8 cellular contexts compared by ENCODE assay signal in genomic region chr20:62887147-62887859, GRCh38. TPM values are rescaled to one million over a fixed set of nuclear protein-coding genes. Genes with fewer than 3 reads are reported as not detected.
DNase-seq lines count a peak whose midpoint lies in the region; ATAC-seq, FAIRE-seq and TF ChIP-seq lines count a peak whose summit lies in the region.

No MANE protein-coding gene starts in this region.

- intact Hi-C loops in vagina (cut with DNase I), result no loop called here

- no peak for TF ChIP-seq CTCF in lung (IDR thresholded peaks at IDR 0.05; ENCODE audit: control extremely low read depth, extremely low read depth)
- no peak for TF ChIP-seq CTCF in vagina (IDR thresholded peaks at IDR 0.05)

- H3K27ac ChIP-seq in lung (ENCODE audit: low read depth in 1 of 2, low read length in 1 of 2) (no peak overlapping the region), vagina (no peak overlapping the region)

- TF ChIP-seq POLR2A in vagina (IDR thresholded peaks at IDR 0.05), result no peak
- TF ChIP-seq POLR2A in GM12891 (IDR thresholded peaks at IDR 0.05; ENCODE audit: low read depth, low read length), result no peak

- 57 to 62% methylated on average over 13 of the region's 13 CpGs for WGBS in lung, 2 donors

- H3K27me3 ChIP-seq in adipocyte (replicated peaks; ENCODE audit: control insufficient read depth, insufficient read depth, low read length) (no peaks in the 10 kb centered on the region), lung (ENCODE audit: control insufficient read depth, insufficient read depth) (no peaks in the 10 kb centered on the region), vagina (no peaks in the 10 kb centered on the region)

- no peak overlapping the region for H3K9ac ChIP-seq in adipocyte (ENCODE audit: low read length)

- FAIRE-seq in GM12891 (lab: Jason Lieb, UNC), result no peak

- H3K4me3 ChIP-seq in adipocyte (ENCODE audit: low read length), result no peak overlapping the region
- no peak overlapping the region for H3K4me3 ChIP-seq in lung
- H3K4me3 ChIP-seq in vagina, result no peak overlapping the region

- ATAC-seq in lung (ENCODE audit: insufficient read depth, low FRiP score) (peak; percentile 33), HG02588 (IDR thresholded peaks at IDR 0.05; ENCODE audit: unreplicated experiment) (no peak)

- peak; percentile 87 for DNase-seq in GM04504 (ENCODE audit: low read depth)
- DNase-seq in NCI-H510A treated with DMSO at 0.1 percent for 48 hours (lab: John Stamatoyannopoulos, UW), result peak; percentile 76
- DNase-seq in adipocyte (ENCODE audit: low read depth), result peak; percentile 54
- DNase-seq in lung (ENCODE audit: low spot score), result no peak
- DNase-seq in vagina (ENCODE audit: extremely low spot score in 2 of 2), result no peak
- no peak for DNase-seq in GM12891 (ENCODE audit: insufficient read length, low spot score)
- DNase-seq in DMS114 treated with DMSO at 0.1 percent for 48 hours (lab: John Stamatoyannopoulos, UW; ENCODE audit: unreplicated experiment), result no peak

- H3K4me1 ChIP-seq in adipocyte (ENCODE audit: control insufficient read depth, insufficient read depth, low read length) (peaks cover 10% of the 10 kb centered on the region), lung (ENCODE audit: control insufficient read depth in 2 of 2, insufficient read depth in 2 of 2, low read length in 2 of 2) (no peaks in the 10 kb centered on the region), vagina (no peaks in the 10 kb centered on the region)

- H3K36me3 ChIP-seq in adipocyte (ENCODE audit: control insufficient read depth, insufficient read depth, low read length, severe bottlenecking) (peaks cover 68% of the 10 kb centered on the region), lung (ENCODE audit: control insufficient read depth in 2 of 2, insufficient read depth in 2 of 2, low read length in 2 of 2) (peaks cover 21 to 47% of the 10 kb centered on the region in 2 donors), vagina (peaks cover 5 to 46% of the 10 kb centered on the region in 2 donors)

- H3K9me3 ChIP-seq in adipocyte (ENCODE audit: control insufficient read depth, low read length) (no peaks in the 10 kb centered on the region), lung (ENCODE audit: control insufficient read depth in 2 of 2, insufficient read depth in 1 of 2, low read length in 1 of 2) (no peaks in the 10 kb centered on the region), vagina (no peaks in the 10 kb centered on the region)

TF ChIP-seq in GM12891, 5 proteins besides CTCF, POLR2A, EP300 and RAD21:
- no peak for TF ChIP-seq POU2F2 (IDR thresholded peaks at IDR 0.05; ENCODE audit: low read depth, low read length)
- TF ChIP-seq SPI1 (IDR thresholded peaks at IDR 0.05; ENCODE audit: low read depth, low read length), result no peak
- no peak for TF ChIP-seq TAF1 (IDR thresholded peaks at IDR 0.05; ENCODE audit: low read depth, low read length)
- no peak for TF ChIP-seq POLR2AphosphoS5 (IDR thresholded peaks at IDR 0.05; ENCODE audit: low read depth, low read length)
- TF ChIP-seq PAX5 (IDR thresholded peaks at IDR 0.05; ENCODE audit: insufficient read depth, low read length, severe bottlenecking), result no peak

RNA-seq across cellular contexts. Expression of gene TCFL5, which starts 25.7 kb away (rescaled TPM):
- total RNA-seq in lung (1 to 10 TPM; 8.2 to 8.6 TPM), vagina (11.5 TPM)
- 1 to 10 TPM; 3.8 to 3.9 TPM for polyA plus RNA-seq in lung
- polyA plus RNA-seq in GM12891 (2012; ENCODE audit: low read depth, missing spikeins), result 9.5 TPM

RNA-seq across cellular contexts. Expression of gene DIDO1, which starts 39.0 kb away (rescaled TPM):
- total RNA-seq in lung (10 to 100 TPM; 50.4 to 71.2 TPM), vagina (58.7 TPM)
- polyA plus RNA-seq in lung, result 10 to 100 TPM; 19.6 to 21.2 TPM
- 29.5 TPM for polyA plus RNA-seq in GM12891 (2012; ENCODE audit: low read depth, missing spikeins)

RNA-seq across cellular contexts. Expression of gene GID8, which starts 50.6 kb away (rescaled TPM):
- total RNA-seq in lung (10 to 100 TPM; 31.2 to 35.4 TPM), vagina (30.2 TPM)
- 10 to 100 TPM; 11.0 to 16.2 TPM for polyA plus RNA-seq in lung
- polyA plus RNA-seq in GM12891 (2012; ENCODE audit: low read depth, missing spikeins), result 23.0 TPM

Comparison
In these comparisons a context has a peak if more than half of its experiments do, and no peak if none do; other contexts are left out.
1. DNase-seq: peak in GM04504 (single experiment), NCI-H510A treated with DMSO at 0.1 percent for 48 hours (single experiment) and adipocyte (single experiment); none in lung (single experiment), vagina (0 of 2), GM12891 (single experiment) and DMS114 treated with DMSO at 0.1 percent for 48 hours (single experiment).